Comparison of ENCODE assay signal across 8 cellular contexts in genomic region chr12:51421266-51421884, GRCh38. TPM values are rescaled to one million over a fixed set of nuclear protein-coding genes. Genes with fewer than 3 reads are reported as not detected.
DNase-seq lines count a peak whose midpoint lies in the region; ATAC-seq, FAIRE-seq and TF ChIP-seq lines count a peak whose summit lies in the region.

No MANE protein-coding gene starts in this region.

- ATAC-seq in left lobe of liver: peak; percentile 92
- no peak for ATAC-seq in GM21576 (IDR thresholded peaks at IDR 0.05; ENCODE audit: unreplicated experiment)

- TF ChIP-seq CTCF in GM10266 (IDR thresholded peaks at IDR 0.05; ENCODE audit: control insufficient read depth, insufficient read depth, low read depth, missing control alignments): peak; percentile 77

- FAIRE-seq in A204.1 (lab: Jason Lieb, UNC): peak; percentile 46

- H3K27ac ChIP-seq in substantia nigra (ENCODE audit: low read depth, low read length, poor library complexity, severe bottlenecking): peak overlapping the region; percentile 70

- DNase-seq in GM10266 (ENCODE audit: extremely low spot score) (peak; percentile 63), NCI-H187 (lab: John Stamatoyannopoulos, UW) (peak; percentile 32 to 69), T-helper 2 cell (peak in 3 of 5 experiments; percentile 6 to 59 (median 9)), cerebellar cortex (ENCODE audit: low spot score) (peak; percentile 91), left lobe of liver (ENCODE audit: low spot score) (peak; percentile 53), substantia nigra (lab: John Stamatoyannopoulos, UW) (peak in 39 of 49 donors; percentile 8 to 81 (median 50))

RNA-seq across cellular contexts. Expression of gene SLC4A8, which starts 3.3 kb away (rescaled TPM):
- total RNA-seq in left lobe of liver: 0.35 TPM

RNA-seq across cellular contexts. Expression of gene GALNT6, which starts 30.2 kb away (rescaled TPM):
- 1.7 TPM for total RNA-seq in left lobe of liver

Comparison
In these comparisons a context has a peak if more than half of its experiments do, and no peak if none do; other contexts are left out.
1. DNase-seq: peak in every context shown above with its lines; median percentile 91 in cerebellar cortex; 63 in GM10266; 53 in left lobe of liver; 50 in NCI-H187; 50 in substantia nigra; 9 in T-helper 2 cell.